11 cellular contexts compared by ENCODE assay signal in genomic region chr12:9378430-9378835, GRCh38.
DNase-seq lines count a peak whose midpoint lies in the region; ATAC-seq, FAIRE-seq and TF ChIP-seq lines count a peak whose summit lies in the region.
"Had no signal": no experiment of that assay in that cellular context is flagged by ENCODE, and none has a peak within 500 bp of the region (broad histone marks: within the 10 kb centered on the region; RNA-seq: fewer than 3 reads in every experiment).

No MANE protein-coding gene starts in this region.

- no peaks in the 10 kb centered on the region for H3K9me3 Mint-ChIP-seq in Calu3 (ENCODE audit: low read depth, unreplicated experiment)
- H3K9me3 Mint-ChIP-seq in activated CD4-positive, alpha-beta T cell treated with anti-CD3 and anti-CD28 coated beads, Interleukin-2, amount 10 ng/mL, durations not matched to agents 24 days and 14 days, result no peaks in the 10 kb centered on the region
- H3K9me3 Mint-ChIP-seq: T-helper 2 cell treated with Interferon-gamma antibody and Interleukin-4, amounts not matched to agents 5 μg/mL and 100 μg/mL, for 36 hours had no signal

- H3K4me1 Mint-ChIP-seq in Calu3 (ENCODE audit: low read depth, unreplicated experiment), result no peaks in the 10 kb centered on the region
- no peaks in the 10 kb centered on the region for H3K4me1 Mint-ChIP-seq in activated CD4-positive, alpha-beta T cell treated with anti-CD3 and anti-CD28 coated beads, Interleukin-2, amount 10 ng/mL, durations not matched to agents 24 days and 14 days

- peak; percentile 82 for ATAC-seq in left colon
- ATAC-seq in HG03521 (IDR thresholded peaks at IDR 0.05; ENCODE audit: unreplicated experiment), result no peak
- ATAC-seq in sciatic nerve, result no peak

- intact Hi-C loops in Calu3 (cut with micrococcal nuclease; ENCODE audit: unreplicated experiment), result no loop called here
- intact Hi-C loops in left colon (cut with DNase I, micrococcal nuclease), result no loop called here
- intact Hi-C loops in activated CD4-positive, alpha-beta T cell treated with anti-CD3 and anti-CD28 coated beads, Interleukin-2, amount 10 ng/mL, durations not matched to agents 24 days and 14 days (cut with micrococcal nuclease), result no loop called here
- intact Hi-C loops in sciatic nerve (cut with DNase I), result no loop called here

- POLR2A ChIA-PET in HEK293T (lab: Yijun Ruan, JAX), result no interaction called here

- H3K36me3 Mint-ChIP-seq in Calu3 (ENCODE audit: insufficient read depth, unreplicated experiment), result no peaks in the 10 kb centered on the region
- H3K36me3 Mint-ChIP-seq in activated CD4-positive, alpha-beta T cell treated with anti-CD3 and anti-CD28 coated beads, Interleukin-2, amount 10 ng/mL, durations not matched to agents 24 days and 14 days (ENCODE audit: low read depth), result no peaks in the 10 kb centered on the region

- H3K27ac Mint-ChIP-seq in Calu3 (ENCODE audit: unreplicated experiment), result no peak overlapping the region
- H3K27ac Mint-ChIP-seq in activated CD4-positive, alpha-beta T cell treated with anti-CD3 and anti-CD28 coated beads, Interleukin-2, amount 10 ng/mL, durations not matched to agents 24 days and 14 days, result no peak overlapping the region
- H3K27ac Mint-ChIP-seq: T-helper 2 cell treated with Interferon-gamma antibody and Interleukin-4, amounts not matched to agents 5 μg/mL and 100 μg/mL, for 36 hours had no signal

- no peak for FAIRE-seq in GM19239 (lab: Jason Lieb, UNC)

- BruUV-seq in Calu3 (replicated peaks; lab: Mats Ljungman, UMichigan), result no TSS peak

- no peak overlapping the region for H3K4me3 Mint-ChIP-seq in Calu3 (ENCODE audit: low read depth, unreplicated experiment)
- no peak overlapping the region for H3K4me3 Mint-ChIP-seq in activated CD4-positive, alpha-beta T cell treated with anti-CD3 and anti-CD28 coated beads, Interleukin-2, amount 10 ng/mL, durations not matched to agents 24 days and 14 days
- H3K4me3 Mint-ChIP-seq: T-helper 2 cell treated with Interferon-gamma antibody and Interleukin-4, amounts not matched to agents 5 μg/mL and 100 μg/mL, for 36 hours had no signal

- peak; percentile 10 for DNase-seq in Calu3
- DNase-seq in HEK293T (ENCODE audit: extremely low spot score), result peak; percentile 54
- peak; percentile 30 for DNase-seq in UCSD-AML1 (lab: John Stamatoyannopoulos, UW; ENCODE audit: unreplicated experiment)
- peak in 1 of 2 donors; percentile 19 for DNase-seq in left colon
- DNase-seq in GM19239 (ENCODE audit: insufficient read length, low spot score), result no peak
- DNase-seq in activated CD4-positive, alpha-beta T cell treated with anti-CD3 and anti-CD28 coated beads, Interleukin-2, amount 10 ng/mL, durations not matched to agents 24 days and 14 days, result no peak
- DNase-seq in sciatic nerve (ENCODE audit: low spot score), result no peak
- DNase-seq: HCEC 1CT, hippocampal formation had no signal

- peaks cover 35% of the 10 kb centered on the region for H3K27me3 Mint-ChIP-seq in Calu3 (ENCODE audit: unreplicated experiment)
- H3K27me3 Mint-ChIP-seq in activated CD4-positive, alpha-beta T cell treated with anti-CD3 and anti-CD28 coated beads, Interleukin-2, amount 10 ng/mL, durations not matched to agents 24 days and 14 days, result peaks cover 3% of the 10 kb centered on the region

- TF ChIP-seq CTCF in Calu3 (IDR thresholded peaks at IDR 0.05; ENCODE audit: unreplicated experiment), result no peak

- CTCF ChIA-PET in Calu3 (lab: Charles Lee), result interaction anchor here (1.4 kb wide), 1 partner anchor 47 kb away, joined by 3 read pairs; no protein-coding TSS in a partner anchor
- CTCF ChIA-PET in HEK293T (lab: Yijun Ruan, JAX), result interaction anchor here (1.0 to 2.5 kb wide), 3 partner anchors 8 to 13 kb away, joined by 3 to 9 read pairs (median 6); no protein-coding TSS in a partner anchor

TF ChIP-seq in HEK293T, 16 proteins besides CTCF, POLR2A, EP300 and RAD21:
- no peak for TF ChIP-seq FOXM1 (IDR thresholded peaks at IDR 0.05; ENCODE audit: borderline replicate concordance)
- no peak for TF ChIP-seq LEF1 (IDR thresholded peaks at IDR 0.05; ENCODE audit: borderline replicate concordance)
- TF ChIP-seq FOXK2 (IDR thresholded peaks at IDR 0.05), result no peak
- no peak for TF ChIP-seq BHLHE40 (IDR thresholded peaks at IDR 0.05; ENCODE audit: borderline replicate concordance)
- TF ChIP-seq, protein P1, sequence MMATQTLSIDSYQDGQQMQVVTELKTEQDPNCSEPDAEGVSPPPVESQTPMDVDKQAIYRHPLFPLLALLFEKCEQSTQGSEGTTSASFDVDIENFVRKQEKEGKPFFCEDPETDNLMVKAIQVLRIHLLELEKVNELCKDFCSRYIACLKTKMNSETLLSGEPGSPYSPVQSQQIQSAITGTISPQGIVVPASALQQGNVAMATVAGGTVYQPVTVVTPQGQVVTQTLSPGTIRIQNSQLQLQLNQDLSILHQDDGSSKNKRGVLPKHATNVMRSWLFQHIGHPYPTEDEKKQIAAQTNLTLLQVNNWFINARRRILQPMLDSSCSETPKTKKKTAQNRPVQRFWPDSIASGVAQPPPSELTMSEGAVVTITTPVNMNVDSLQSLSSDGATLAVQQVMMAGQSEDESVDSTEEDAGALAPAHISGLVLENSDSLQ (IDR thresholded peaks at IDR 0.05), result no peak
- no peak for TF ChIP-seq L3MBTL2 (conservative IDR thresholded peaks at IDR 0.05)
- no peak for TF ChIP-seq FOXA1 (IDR thresholded peaks at IDR 0.05)
- TF ChIP-seq HDGF (IDR thresholded peaks at IDR 0.05; ENCODE audit: borderline replicate concordance), result no peak
- no peak for TF ChIP-seq TARDBP (IDR thresholded peaks at IDR 0.05)

Comparison
In these comparisons a context has a peak if more than half of its experiments do, and no peak if none do; other contexts are left out.
1. DNase-seq: peak in Calu3 (single experiment), HEK293T (single experiment) and UCSD-AML1 (single experiment); none in GM19239 (single experiment), activated CD4-positive, alpha-beta T cell treated with anti-CD3 and anti-CD28 coated beads, Interleukin-2, amount 10 ng/mL, durations not matched to agents 24 days and 14 days (single experiment) and sciatic nerve (single experiment).